ENCODE assay signal across 10 cellular contexts in genomic region chr5:96565843-96566242, GRCh38.
DNase-seq lines count a peak whose midpoint lies in the region; ATAC-seq and TF ChIP-seq lines count a peak whose summit lies in the region.
"Had no signal": no experiment of that assay in that cellular context is flagged by ENCODE, and none has a peak within 500 bp of the region (broad histone marks: within the 10 kb centered on the region; RNA-seq: fewer than 3 reads in every experiment).

No MANE protein-coding gene starts in this region.

- H3K27ac Mint-ChIP-seq in activated T-cell treated with anti-CD3 and anti-CD28 coated beads, Interleukin-2, amount 50 U/mL, for 24 hours = no peak overlapping the region
- H3K27ac Mint-ChIP-seq: memory B cell had no signal

- TF ChIP-seq CTCF in adrenal gland (IDR thresholded peaks at IDR 0.05) = no peak

- H3K4me1 Mint-ChIP-seq in activated T-cell treated with anti-CD3 and anti-CD28 coated beads, Interleukin-2, amount 50 U/mL, for 24 hours (ENCODE audit: low read depth) = peaks cover 18% of the 10 kb centered on the region

- no peak overlapping the region for H3K4me3 ChIP-seq in effector memory CD4-positive, alpha-beta T cell (ENCODE audit: insufficient read depth, low read depth, low read length, poor library complexity, severe bottlenecking)
- H3K4me3 ChIP-seq in adrenal gland = no peak overlapping the region

- peaks cover 3% of the 10 kb centered on the region for H3K27me3 Mint-ChIP-seq in activated T-cell treated with anti-CD3 and anti-CD28 coated beads, Interleukin-2, amount 50 U/mL, for 24 hours

- 47 to 51% (median 49%) methylated on average over 4 of the region's 4 CpGs for WGBS in adrenal gland, 4 donors

- DNase-seq in DMS53 (lab: John Stamatoyannopoulos, UW) (peak; percentile 93), NCI-H2227 (lab: John Stamatoyannopoulos, UW; ENCODE audit: unreplicated experiment) (peak; percentile 74), fibroblast of the conjunctiva (ENCODE audit: low read depth) (peak; percentile 69), adrenal gland (no peak)
- DNase-seq in effector memory CD4-positive, alpha-beta T cell = no peak
- no peak for DNase-seq in activated T-cell treated with anti-CD3 and anti-CD28 coated beads, Interleukin-2, amount 50 U/mL, for 24 hours

- H3K36me3 ChIP-seq in effector memory CD4-positive, alpha-beta T cell (ENCODE audit: control insufficient read depth, insufficient read depth, low read length) = no peaks in the 10 kb centered on the region
- H3K36me3 ChIP-seq in adrenal gland (replicated peaks in 1 of 2) = no peaks in the 10 kb centered on the region

- no peaks in the 10 kb centered on the region for H3K9me3 ChIP-seq in effector memory CD4-positive, alpha-beta T cell (ENCODE audit: control insufficient read depth, low read length)
- no peaks in the 10 kb centered on the region for H3K9me3 ChIP-seq in adrenal gland (replicated peaks in 1 of 3)

- H3K4me3 Mint-ChIP-seq in activated T-cell treated with anti-CD3 and anti-CD28 coated beads, Interleukin-2, amount 50 U/mL, for 24 hours = no peak overlapping the region
- H3K4me3 Mint-ChIP-seq: memory B cell had no signal

- H3K27ac ChIP-seq in effector memory CD4-positive, alpha-beta T cell (ENCODE audit: insufficient read depth, low read length, poor library complexity, severe bottlenecking) = no peak overlapping the region
- H3K27ac ChIP-seq in adrenal gland = no peak overlapping the region

- intact Hi-C loops in adrenal gland (cut with DNase I) = no loop called here

- H3K4me1 ChIP-seq in effector memory CD4-positive, alpha-beta T cell (ENCODE audit: control insufficient read depth, insufficient read depth, low read length, poor library complexity, severe bottlenecking) = no peaks in the 10 kb centered on the region
- H3K4me1 ChIP-seq in adrenal gland (replicated peaks in 1 of 2) = peaks cover 0 to 6% of the 10 kb centered on the region in 2 donors

- ATAC-seq in GM21619 (IDR thresholded peaks at IDR 0.05; ENCODE audit: unreplicated experiment) (peak; percentile 63), GM21737 (IDR thresholded peaks at IDR 0.05; ENCODE audit: unreplicated experiment) (no peak)
- ATAC-seq: HCT116 had no signal

- TF ChIP-seq POLR2A in adrenal gland (IDR thresholded peaks at IDR 0.05) = no peak

- H3K27me3 ChIP-seq in effector memory CD4-positive, alpha-beta T cell (replicated peaks; ENCODE audit: control insufficient read depth, insufficient read depth, low read length, poor library complexity, severe bottlenecking) = no peaks in the 10 kb centered on the region
- no peaks in the 10 kb centered on the region for H3K27me3 ChIP-seq in adrenal gland

- H3K36me3 Mint-ChIP-seq in activated T-cell treated with anti-CD3 and anti-CD28 coated beads, Interleukin-2, amount 50 U/mL, for 24 hours (ENCODE audit: low read depth) = no peaks in the 10 kb centered on the region
- H3K36me3 Mint-ChIP-seq: memory B cell had no signal

- H3K9me3 Mint-ChIP-seq in activated T-cell treated with anti-CD3 and anti-CD28 coated beads, Interleukin-2, amount 50 U/mL, for 24 hours = no peaks in the 10 kb centered on the region
- H3K9me3 Mint-ChIP-seq: memory B cell had no signal

Comparison
In these comparisons a context has a peak if more than half of its experiments do, and no peak if none do; other contexts are left out.
1. DNase-seq: peak in DMS53 (single experiment), NCI-H2227 (single experiment) and fibroblast of the conjunctiva (single experiment); none in effector memory CD4-positive, alpha-beta T cell (0 of 3), adrenal gland (0 of 7) and activated T-cell treated with anti-CD3 and anti-CD28 coated beads, Interleukin-2, amount 50 U/mL, for 24 hours (single experiment).